In the genomic region with DNA sequence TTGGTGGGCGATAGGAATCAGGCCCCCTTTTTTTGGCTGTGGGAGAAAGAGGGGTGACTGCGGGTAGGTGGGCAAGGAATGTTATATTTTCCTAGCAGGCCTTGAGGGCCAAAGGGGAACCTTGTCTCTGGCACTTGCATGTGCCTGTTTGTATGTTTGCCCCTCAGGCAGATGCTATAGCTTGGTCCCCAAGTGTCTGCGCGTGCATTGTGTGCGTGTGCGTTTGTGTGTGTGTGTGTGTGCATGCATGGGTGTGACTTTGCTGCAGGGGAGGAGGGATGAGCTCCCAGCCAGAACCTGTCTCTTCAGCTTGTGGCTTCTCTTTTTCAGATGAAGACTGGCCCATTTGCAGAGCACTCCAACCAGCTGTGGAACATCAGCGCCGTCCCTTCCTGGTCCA, we compare ENCODE assay signal across 9 cellular contexts. TPM values are rescaled to one million over a fixed set of nuclear protein-coding genes. Genes with fewer than 3 reads are reported as not detected.
DNase-seq lines count a peak whose midpoint lies in the region; ATAC-seq, FAIRE-seq and TF ChIP-seq lines count a peak whose summit lies in the region.
"Had no signal": no experiment of that assay in that cellular context is flagged by ENCODE, and none has a peak within 500 bp of the region (broad histone marks: within the 10 kb centered on the region; RNA-seq: fewer than 3 reads in every experiment).

No MANE protein-coding gene starts in this region.

- DNase-seq in WTC11 (ENCODE audit: low spot score), result no peak
- no peak for DNase-seq in glutamatergic neuron
- DNase-seq in HTR-8/SVneo (ENCODE audit: insufficient read length, low spot score), result no peak
- no peak for DNase-seq in activated effector memory CD4-positive, alpha-beta T cell treated with anti-CD3 and anti-CD28 coated beads, Interleukin-2, amount 50 U/mL, for 16 hours
- DNase-seq: NCI-H2171 treated with DMSO at 0.1 percent for 48 hours had no signal

- POLR2A ChIA-PET in WTC11 (lab: Charles Lee), result interaction anchor here (0.9 to 2.5 kb wide), 4 partner anchors 10 to 35 kb away, joined by 3 to 16 read pairs (median 8); partner anchors contain the start of gene IER5L

- peak overlapping the region; percentile 41 for H3K4me3 ChIP-seq in skeletal muscle satellite cell (ENCODE audit: low read length)

- no peak for FAIRE-seq in HTR-8/SVneo (lab: Jason Lieb, UNC)

- peak overlapping the region; percentile 56 for H3K4me2 ChIP-seq in skeletal muscle satellite cell (ENCODE audit: low read length)

- peak overlapping the region; percentile 49 for H3K9ac ChIP-seq in skeletal muscle satellite cell (ENCODE audit: low read depth, low read length)

- TF ChIP-seq POLR2A in GM19099 (IDR thresholded peaks at IDR 0.05; ENCODE audit: extremely low read depth, insufficient read length, low read depth), result peak; percentile 4

- H3K36me3 ChIP-seq in skeletal muscle satellite cell (ENCODE audit: insufficient read depth, low read length), result peaks cover 20% of the 10 kb centered on the region

- H3K4me1 ChIP-seq in skeletal muscle satellite cell (ENCODE audit: control insufficient read depth, insufficient read depth, low read length), result peaks cover 81% of the 10 kb centered on the region

- H3K4me3 Mint-ChIP-seq in WTC11, result 0 out of 2 replicates have a peak overlapping the region, but pooled peaks have one; percentile 40
- H3K4me3 Mint-ChIP-seq in glutamatergic neuron (ENCODE audit: unreplicated experiment), result peak overlapping the region; percentile 74

- peak overlapping the region; percentile 70; the same call in 1 of the 2 replicates for H3K27ac Mint-ChIP-seq in WTC11
- peak overlapping the region; percentile 96 for H3K27ac Mint-ChIP-seq in glutamatergic neuron (ENCODE audit: unreplicated experiment)

- H3K36me3 Mint-ChIP-seq in WTC11 (peaks cover 12% of the 10 kb centered on the region), glutamatergic neuron (ENCODE audit: unreplicated experiment) (no peaks in the 10 kb centered on the region)

- no peaks in the 10 kb centered on the region for H3K9me3 Mint-ChIP-seq in WTC11
- peaks cover 11% of the 10 kb centered on the region for H3K9me3 Mint-ChIP-seq in glutamatergic neuron (ENCODE audit: unreplicated experiment)

- CTCF ChIA-PET in WTC11 (lab: Charles Lee), result interaction anchor here (0.5 to 9.5 kb wide), 36 partner anchors 9 to 596 kb away, joined by 3 to 345 read pairs (median 6); partner anchors contain the start of genes C9orf50, IER5L, NTMT1 and SH3GLB2

- no peak for TF ChIP-seq CTCF in WTC11 (IDR thresholded peaks at IDR 0.05)
- no peak for TF ChIP-seq CTCF in glutamatergic neuron (IDR thresholded peaks at IDR 0.05; ENCODE audit: partially characterized antibody, unreplicated experiment)

- H3K4me1 Mint-ChIP-seq in WTC11 (peaks cover 80% of the 10 kb centered on the region), glutamatergic neuron (ENCODE audit: low read depth, unreplicated experiment) (peaks cover 58% of the 10 kb centered on the region)

- ATAC-seq in WTC11, result no peak
- no peak for ATAC-seq in HG03442 (IDR thresholded peaks at IDR 0.05; ENCODE audit: unreplicated experiment)
- no peak for ATAC-seq in GM21737 (IDR thresholded peaks at IDR 0.05; ENCODE audit: unreplicated experiment)

- H3K27me3 Mint-ChIP-seq in WTC11 (ENCODE audit: low read depth) (no peaks in the 10 kb centered on the region), glutamatergic neuron (ENCODE audit: unreplicated experiment) (peaks cover 15% of the 10 kb centered on the region)

- H3K27me3 ChIP-seq in skeletal muscle satellite cell (ENCODE audit: control insufficient read depth, insufficient read depth, low read length), result no peaks in the 10 kb centered on the region

- H3K9me3 ChIP-seq in skeletal muscle satellite cell (replicated peaks; ENCODE audit: low read length), result no peaks in the 10 kb centered on the region

TF ChIP-seq in WTC11, 78 proteins besides CTCF, POLR2A, EP300 and RAD21:
- TF ChIP-seq OVOL2 (CRISPR knock-in tag; IDR thresholded peaks at IDR 0.05; ENCODE audit: borderline replicate concordance), result no peak

RNA-seq across cellular contexts. Expression of gene PTPA, which starts 30.9 kb away (rescaled TPM):
- total RNA-seq in WTC11 (2021) (181 to 186 TPM (median 186 TPM) in 3 replicates), glutamatergic neuron (ENCODE audit: unreplicated experiment) (166 TPM)
- total RNA-seq in skeletal muscle satellite cell (2012; rRNA removed), result 55.5 and 60.7 TPM in 2 replicates

RNA-seq across cellular contexts. Expression of gene CRAT, which starts 31.5 kb away (rescaled TPM):
- total RNA-seq in WTC11 (2021) (17.2 to 19.1 TPM (median 17.5 TPM) in 3 replicates), glutamatergic neuron (ENCODE audit: unreplicated experiment) (95.8 TPM)
- total RNA-seq in skeletal muscle satellite cell (2012; rRNA removed), result 48.7 and 58.3 TPM in 2 replicates

RNA-seq across cellular contexts. Expression of gene IER5L, which starts 35.9 kb away (rescaled TPM):
- total RNA-seq in WTC11 (2021) (4.6 to 5.9 TPM (median 5.1 TPM) in 3 replicates), glutamatergic neuron (ENCODE audit: unreplicated experiment) (36.0 TPM)
- total RNA-seq in skeletal muscle satellite cell (2012; rRNA removed), result 32.4 and 39.3 TPM in 2 replicates
